In genomic region chr2:20231632-20232031, GRCh38 we compare ENCODE assay signal across 1 cellular context.
TF ChIP-seq lines count a peak whose summit lies in the region.

No MANE protein-coding gene starts in this region.

TF ChIP-seq in K562, 482 proteins besides CTCF, POLR2A, EP300 and RAD21 (continued from another document):
- TF ChIP-seq RNF219 (CRISPR knock-in tag; IDR thresholded peaks at IDR 0.05): no peak
- no peak for TF ChIP-seq C11orf30 (IDR thresholded peaks at IDR 0.05; ENCODE audit: low read depth)
